In the genomic region with DNA sequence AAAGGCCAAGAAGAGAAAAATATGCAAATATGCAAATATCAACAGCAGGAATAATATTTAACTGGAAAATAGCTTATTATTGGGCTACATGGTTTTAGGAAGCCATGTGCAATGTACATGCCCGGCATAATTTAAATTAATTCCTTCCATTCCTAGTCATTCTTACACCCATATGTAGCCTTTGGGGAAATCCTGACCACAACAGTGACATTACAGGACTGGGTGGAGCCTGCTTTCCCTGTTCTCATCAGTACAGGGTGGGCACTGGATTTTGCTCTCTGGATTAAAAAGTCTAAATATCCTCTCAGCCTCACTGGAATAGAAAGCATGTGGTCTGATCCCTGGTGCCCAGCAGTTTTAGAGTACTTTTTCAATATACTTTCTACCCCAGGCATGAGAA, we compare ENCODE assay signal across 26 cellular contexts.
"Had no signal": no experiment of that assay in that cellular context is flagged by ENCODE, and none has a peak within 500 bp of the region (broad histone marks: within the 10 kb centered on the region; RNA-seq: fewer than 3 reads in every experiment).

No MANE protein-coding gene starts in this region.

- H3K36me3 ChIP-seq: heart right ventricle, left ventricle myocardium inferior, right atrium auricular region, right lobe of liver, stomach, thyroid gland, transverse colon, upper lobe of right lung had no signal

- H3K4me3 ChIP-seq: heart right ventricle, hepatocyte, left ventricle myocardium inferior, lung, psoas muscle, right atrium auricular region, right lobe of liver, skin epidermis, stomach, testis, thyroid gland, transverse colon, upper lobe of right lung had no signal

- DNase-seq: heart right ventricle; left ventricle myocardium inferior; mesendoderm; naive thymus-derived CD8-positive, alpha-beta T cell; nucleus accumbens; psoas muscle; right lobe of liver; stimulated activated CD4-positive, alpha-beta T cell treated with anti-CD3 and anti-CD28 coated beads, Interleukin-12 subunit alpha, Interleukin-12 subunit beta, amount 100 ng/mL, for 4 hours; stimulated activated CD4-positive, alpha-beta T cell treated with anti-CD3 and anti-CD28 coated beads, Interleukin-15, amount 100 ng/mL, for 24 hours; stimulated activated CD4-positive, alpha-beta T cell treated with anti-CD3 and anti-CD28 coated beads, Interleukin-2, amount 100 ng/mL, for 24 hours; stimulated activated CD4-positive, alpha-beta T cell treated with anti-CD3 and anti-CD28 coated beads, Interleukin-4, amount 100 ng/mL, for 1 hour; stimulated activated naive B cell treated with anti-CD40 and anti-IgM and Interleukin-4, amounts not matched to agents 10 μg/mL and 1 μg/mL and 100 μg/mL, for 72 hours; stimulated activated naive CD8-positive, alpha-beta T cell treated with anti-CD3 and anti-CD28 coated beads, Interleukin-15, Interleukin-2, amounts not matched to agents 100 U/mL and 50 U/mL, for 24 hours; stomach; testis; thyroid gland; transverse colon; upper lobe of right lung had no signal

- H3K9me3 ChIP-seq: heart right ventricle, left ventricle myocardium inferior, psoas muscle, right atrium auricular region, right lobe of liver, stomach, testis, thyroid gland, transverse colon, upper lobe of right lung had no signal

- H3K79me2 ChIP-seq: hepatocyte, parathyroid adenoma had no signal

- H3K4me1 ChIP-seq: left ventricle myocardium inferior, parathyroid adenoma, psoas muscle, right atrium auricular region, right lobe of liver, stomach, testis, thyroid gland, transverse colon, upper lobe of right lung had no signal

- H2AFZ ChIP-seq: hepatocyte, parathyroid adenoma had no signal

- H3K4me2 ChIP-seq: hepatocyte had no signal

- H3K4me3 Mint-ChIP-seq: mesothelial cell of epicardium; naive thymus-derived CD8-positive, alpha-beta T cell; nephron; neural crest cell; stimulated activated naive B cell treated with anti-CD40 and anti-IgM and Interleukin-4, amounts not matched to agents 10 μg/mL and 1 μg/mL and 100 μg/mL, for 72 hours had no signal

- H3K27ac Mint-ChIP-seq: mesothelial cell of epicardium; naive thymus-derived CD8-positive, alpha-beta T cell; nephron; stimulated activated naive B cell treated with anti-CD40 and anti-IgM and Interleukin-4, amounts not matched to agents 10 μg/mL and 1 μg/mL and 100 μg/mL, for 72 hours had no signal

- H3K9ac ChIP-seq: parathyroid adenoma had no signal

- H3K36me3 Mint-ChIP-seq: mesothelial cell of epicardium; naive thymus-derived CD8-positive, alpha-beta T cell; stimulated activated naive B cell treated with anti-CD40 and anti-IgM and Interleukin-4, amounts not matched to agents 10 μg/mL and 1 μg/mL and 100 μg/mL, for 72 hours had no signal

- H3K27me3 ChIP-seq: heart right ventricle, hepatocyte, right atrium auricular region, right lobe of liver, stomach, testis, thyroid gland, transverse colon, upper lobe of right lung had no signal

- H3K4me1 Mint-ChIP-seq: naive thymus-derived CD8-positive, alpha-beta T cell; stimulated activated naive B cell treated with anti-CD40 and anti-IgM and Interleukin-4, amounts not matched to agents 10 μg/mL and 1 μg/mL and 100 μg/mL, for 72 hours had no signal

- H3K9me3 Mint-ChIP-seq: mesothelial cell of epicardium; naive thymus-derived CD8-positive, alpha-beta T cell; nephron; neural crest cell; stimulated activated naive B cell treated with anti-CD40 and anti-IgM and Interleukin-4, amounts not matched to agents 10 μg/mL and 1 μg/mL and 100 μg/mL, for 72 hours had no signal

- H3K27ac ChIP-seq: heart right ventricle, hepatocyte, left ventricle myocardium inferior, parathyroid adenoma, psoas muscle, right atrium auricular region, right lobe of liver, skin epidermis, stomach, testis, thyroid gland, transverse colon, upper lobe of right lung had no signal
